In genomic region chr5:14190194-14191164, GRCh38 we compare ENCODE assay signal across 8 cellular contexts. TPM values are rescaled to one million over a fixed set of nuclear protein-coding genes. Genes with fewer than 3 reads are reported as not detected.
DNase-seq lines count a peak whose midpoint lies in the region; ATAC-seq and TF ChIP-seq lines count a peak whose summit lies in the region.

No MANE protein-coding gene starts in this region.

- CTCF ChIA-PET in BJ (lab: Yijun Ruan, JAX), result interaction anchor here (0.9 to 1.4 kb wide), 2 partner anchors 75 to 81 kb away, joined by 3 read pairs; no protein-coding TSS in a partner anchor

- H3K9me3 ChIP-seq in thyroid gland, result no peaks in the 10 kb centered on the region

- no peaks in the 10 kb centered on the region for H3K36me3 ChIP-seq in BJ (ENCODE audit: control insufficient read depth, insufficient read depth, low read length)
- H3K36me3 ChIP-seq in thyroid gland, result no peaks in the 10 kb centered on the region

- peak; percentile 97 for DNase-seq in BJ (ENCODE audit: low read depth)
- DNase-seq in NCI-H226, result peak; percentile 99
- peak; percentile 52 for DNase-seq in epidermal melanocyte (ENCODE audit: insufficient read length, low spot score)
- no peak for DNase-seq in nephron progenitor cell
- DNase-seq in NCI-H1694 treated with DMSO at 0.1 percent for 48 hours (lab: John Stamatoyannopoulos, UW), result no peak
- no peak for DNase-seq in NCI-H82 (lab: John Stamatoyannopoulos, UW)
- DNase-seq in thyroid gland, result no peak

- ATAC-seq in HG02884 (IDR thresholded peaks at IDR 0.05; ENCODE audit: unreplicated experiment), result no peak

- TF ChIP-seq CTCF in BJ (IDR thresholded peaks at IDR 0.05; ENCODE audit: insufficient read depth, low read depth, low read length) (no peak), nephron progenitor cell (IDR thresholded peaks at IDR 0.05) (no peak), thyroid gland (IDR thresholded peaks at IDR 0.05) (no peak)

- intact Hi-C loops in thyroid gland (cut with DNase I), result no loop called here

- H3K4me3 ChIP-seq in BJ (ENCODE audit: low read depth, low read length) (0 out of 2 replicates have a peak overlapping the region, but pooled peaks have one; percentile 2), thyroid gland (replicated peaks in 1 of 3) (no peak overlapping the region)

- no peaks in the 10 kb centered on the region for H3K9me3 Mint-ChIP-seq in nephron progenitor cell

- POLR2A ChIA-PET in BJ (lab: Charles Lee), result interaction anchor here (0.7 to 1.6 kb wide), 3 partner anchors 34 to 196 kb away, joined by 3 to 6 read pairs (median 4); no protein-coding TSS in a partner anchor

- peak overlapping the region in 1 of 3 donors; percentile 5 for H3K27ac ChIP-seq in thyroid gland

- H3K27me3 Mint-ChIP-seq in nephron progenitor cell (ENCODE audit: low read depth, poor library complexity), result no peaks in the 10 kb centered on the region

- WGBS in thyroid gland, 2 donors, result 80 to 81% methylated on average over 13 of the region's 13 CpGs

- H3K27me3 ChIP-seq in BJ (ENCODE audit: control insufficient read depth, insufficient read depth, low read length) (no peaks in the 10 kb centered on the region), thyroid gland (no peaks in the 10 kb centered on the region)

- H3K4me1 ChIP-seq in thyroid gland, result peaks cover 10 to 36% of the 10 kb centered on the region in 2 donors

- TF ChIP-seq POLR2A in thyroid gland (IDR thresholded peaks at IDR 0.05), result no peak

- H3K36me3 Mint-ChIP-seq in nephron progenitor cell (ENCODE audit: low read depth), result peaks cover 2% of the 10 kb centered on the region

- H3K4me1 Mint-ChIP-seq in nephron progenitor cell, result peaks cover 50% of the 10 kb centered on the region

- H3K4me3 Mint-ChIP-seq in nephron progenitor cell, result no peak overlapping the region

- H3K27ac Mint-ChIP-seq in nephron progenitor cell, result peak overlapping the region; percentile 87

RNA-seq across cellular contexts. Expression of gene TRIO, which starts 47.3 kb away (rescaled TPM):
- polyA plus RNA-seq in BJ (2011; rRNA removed), result 124 and 176 TPM in 2 replicates
- 522 and 534 TPM in 2 replicates for polyA minus RNA-seq in BJ (2011; rRNA and poly(A)+ RNA removed)
- total RNA-seq in thyroid gland, result 100 to 1,000 TPM in 2 of 4 donors, 10 to 100 TPM in 2; 67.4 to 103 (median 94.7) TPM

Comparison
In these comparisons a context has a peak if more than half of its experiments do, and no peak if none do; other contexts are left out.
1. DNase-seq: peak in BJ (single experiment), NCI-H226 (single experiment) and epidermal melanocyte (single experiment); none in nephron progenitor cell (single experiment), NCI-H1694 treated with DMSO at 0.1 percent for 48 hours (single experiment), NCI-H82 (single experiment) and thyroid gland (0 of 2).